In genomic region chr20:50713677-50714101, GRCh38 we compare ENCODE assay signal across 12 cellular contexts. TPM values are rescaled to one million over a fixed set of nuclear protein-coding genes. Genes with fewer than 3 reads are reported as not detected.
DNase-seq lines count a peak whose midpoint lies in the region; ATAC-seq and TF ChIP-seq lines count a peak whose summit lies in the region.
"Had no signal": no experiment of that assay in that cellular context is flagged by ENCODE, and none has a peak within 500 bp of the region (broad histone marks: within the 10 kb centered on the region; RNA-seq: fewer than 3 reads in every experiment).

No MANE protein-coding gene starts in this region.

- H3K4me1 Mint-ChIP-seq in CD4-positive, alpha-beta memory T cell, result no peaks in the 10 kb centered on the region
- H3K4me1 Mint-ChIP-seq: B cell had no signal

- no peak overlapping the region for H3K4me3 Mint-ChIP-seq in CD4-positive, alpha-beta memory T cell
- H3K4me3 Mint-ChIP-seq: B cell, T-helper 17 cell had no signal

- H3K9me3 Mint-ChIP-seq in CD4-positive, alpha-beta memory T cell, result peaks cover 0 to 2% (median 0%) of the 10 kb centered on the region in 8 donors

- TF ChIP-seq CTCF in brain microvascular endothelial cell (IDR thresholded peaks at IDR 0.05; ENCODE audit: low read depth, low read length, missing control alignments), result peak; percentile 75
- peak; percentile 31 to 37 for TF ChIP-seq CTCF in tibial artery (IDR thresholded peaks at IDR 0.05)

- DNase-seq in NCI-H2107 treated with DMSO at 0.1 percent for 48 hours (lab: John Stamatoyannopoulos, UW; ENCODE audit: unreplicated experiment) (peak; percentile 14), NCI-H2107 (lab: John Stamatoyannopoulos, UW) (no peak), brain microvascular endothelial cell (no peak), kidney glomerular epithelial cell (lab: John Stamatoyannopoulos, UW) (peak; percentile 41), tibial artery (no peak)
- no peak for DNase-seq in CD4-positive, alpha-beta memory T cell
- DNase-seq: T-helper 17 cell had no signal

- CTCF ChIA-PET in CD4-positive, alpha-beta memory T cell (lab: Charles Lee; ENCODE audit: partially characterized antibody), result no interaction called here

- H3K36me3 Mint-ChIP-seq in CD4-positive, alpha-beta memory T cell, result no peaks in the 10 kb centered on the region

- ATAC-seq in GM21360 (IDR thresholded peaks at IDR 0.05; ENCODE audit: unreplicated experiment), result no peak
- no peak for ATAC-seq in HG02885 (IDR thresholded peaks at IDR 0.05; ENCODE audit: poor library complexity, unreplicated experiment)
- ATAC-seq: T-helper 17 cell had no signal

- no peak overlapping the region for H3K27ac Mint-ChIP-seq in CD4-positive, alpha-beta memory T cell
- H3K27ac Mint-ChIP-seq: B cell, T-helper 17 cell had no signal

- H3K27me3 ChIP-seq in brain microvascular endothelial cell (replicated peaks) (no peaks in the 10 kb centered on the region), tibial artery (peaks cover 0 to 2% of the 10 kb centered on the region in 2 donors)
- no peaks in the 10 kb centered on the region for H3K27me3 ChIP-seq in CD4-positive, alpha-beta memory T cell (ENCODE audit: insufficient read depth, low read length)
- H3K27me3 ChIP-seq: ascending aorta had no signal

- in situ Hi-C loops in brain microvascular endothelial cell (cut with HindIII; ENCODE audit: low pct_ligation_motif_present, low sequenced_read_pairs), result no loop called here

- H3K4me3 ChIP-seq in brain microvascular endothelial cell (ENCODE audit: low read depth, low read length), result no peak overlapping the region
- H3K4me3 ChIP-seq in tibial artery, result no peak overlapping the region
- no peak overlapping the region for H3K4me3 ChIP-seq in CD4-positive, alpha-beta memory T cell (ENCODE audit: low read length in 2 of 2)
- H3K4me3 ChIP-seq: ascending aorta had no signal

- peaks cover 22 to 26% of the 10 kb centered on the region in 2 donors for H3K27me3 Mint-ChIP-seq in CD4-positive, alpha-beta memory T cell

- no peaks in the 10 kb centered on the region for H3K36me3 ChIP-seq in brain microvascular endothelial cell (replicated peaks)
- no peaks in the 10 kb centered on the region for H3K36me3 ChIP-seq in tibial artery
- H3K36me3 ChIP-seq in CD4-positive, alpha-beta memory T cell (ENCODE audit: insufficient read depth, low read length), result no peaks in the 10 kb centered on the region
- H3K36me3 ChIP-seq: ascending aorta had no signal

- peaks cover 0 to 10% (median 0%) of the 10 kb centered on the region in 4 donors for H3K4me1 ChIP-seq in tibial artery
- no peaks in the 10 kb centered on the region for H3K4me1 ChIP-seq in CD4-positive, alpha-beta memory T cell (ENCODE audit: insufficient read depth, low read length)
- H3K4me1 ChIP-seq: ascending aorta had no signal

- POLR2A ChIA-PET in CD4-positive, alpha-beta memory T cell (lab: Charles Lee; ENCODE audit: partially characterized antibody), result no interaction called here

- no peak overlapping the region for H3K27ac ChIP-seq in brain microvascular endothelial cell
- H3K27ac ChIP-seq in tibial artery, result no peak overlapping the region
- H3K27ac ChIP-seq in CD4-positive, alpha-beta memory T cell (ENCODE audit: low read depth, low read length), result no peak overlapping the region
- H3K27ac ChIP-seq: ascending aorta had no signal

- intact Hi-C loops in tibial artery (cut with DNase I; ENCODE audit: low total_unique reads), result no loop called here
- intact Hi-C loops in CD4-positive, alpha-beta memory T cell (cut with micrococcal nuclease), result no loop called here

- H3K9me3 ChIP-seq in tibial artery, result no peaks in the 10 kb centered on the region
- H3K9me3 ChIP-seq in CD4-positive, alpha-beta memory T cell (ENCODE audit: control insufficient read depth in 1 of 2, low read length in 2 of 2), result no peaks in the 10 kb centered on the region
- H3K9me3 ChIP-seq: ascending aorta had no signal

RNA-seq across cellular contexts. Expression of gene PARD6B, which starts 17.7 kb away (rescaled TPM):
- total RNA-seq in CD4-positive, alpha-beta memory T cell, result 10 to 100 TPM; 10.9 to 12.7 TPM
- under 1 TPM; 0.71 to 0.93 TPM for polyA plus RNA-seq in CD4-positive, alpha-beta memory T cell

RNA-seq across cellular contexts. Expression of gene RIPOR3, which starts 22.3 kb away (rescaled TPM):
- not detected for total RNA-seq in CD4-positive, alpha-beta memory T cell
- polyA plus RNA-seq in CD4-positive, alpha-beta memory T cell, result 1 to 10 TPM in 1 of 2 donors, under 1 TPM in 1; 0.49 to 1.3 TPM
- polyA plus RNA-seq: neural cell had no signal

Comparison
In these comparisons a context has a peak if more than half of its experiments do, and no peak if none do; other contexts are left out.
1. DNase-seq: peak in NCI-H2107 treated with DMSO at 0.1 percent for 48 hours (single experiment) and kidney glomerular epithelial cell (single experiment); none in NCI-H2107 (single experiment), brain microvascular endothelial cell (single experiment), tibial artery (0 of 2) and CD4-positive, alpha-beta memory T cell (0 of 5).